Comparison of ENCODE assay signal across 8 cellular contexts in genomic region chr16:8798535-8799157, GRCh38. TPM values are rescaled to one million over a fixed set of nuclear protein-coding genes. Genes with fewer than 3 reads are reported as not detected.
A peak's percentile ranks its signal among the peaks of the same experiment; 100 is the strongest.
DNase-seq lines count a peak whose midpoint lies in the region; ATAC-seq and TF ChIP-seq lines count a peak whose summit lies in the region.

No MANE protein-coding gene starts in this region.

- no peak for DNase-seq in GM06990 (ENCODE audit: extremely low read depth, insufficient read length)
- DNase-seq in T-cell: no peak
- DNase-seq in fibroblast of pulmonary artery (ENCODE audit: low read depth): peak; percentile 5
- no peak for DNase-seq in GM19240 (ENCODE audit: insufficient read length, low spot score)
- no peak for DNase-seq in activated CD4-positive, alpha-beta T cell treated with anti-CD3 and anti-CD28 coated beads for 1 hour

- ATAC-seq in T-cell (replicated peaks in 1 of 4) (no peak), GM18868 (IDR thresholded peaks at IDR 0.05; ENCODE audit: unreplicated experiment) (no peak), GM18870 (IDR thresholded peaks at IDR 0.05; ENCODE audit: unreplicated experiment) (no peak)

- CTCF ChIA-PET in T-cell (lab: Charles Lee): no interaction called here

- POLR2A ChIA-PET in T-cell (lab: Charles Lee): interaction anchor here in 1 of 2 donors (0.6 kb wide), 1 partner anchor 70 kb away, joined by 3 read pairs; the partner anchor contains the start of gene CARHSP1

- no peak for TF ChIP-seq CTCF in GM06990 (IDR thresholded peaks at IDR 0.05; ENCODE audit: insufficient read depth, low read length, poor library complexity, severe bottlenecking)
- no peak for TF ChIP-seq CTCF in fibroblast of pulmonary artery (IDR thresholded peaks at IDR 0.05; ENCODE audit: low read length, missing control alignments)

- H3K4me3 Mint-ChIP-seq in T-cell: peak overlapping the region; percentile 93 to 95 (median 94)

- peaks cover 47 to 50% (median 48%) of the 10 kb centered on the region in 3 donors for H3K4me1 Mint-ChIP-seq in T-cell

- H3K36me3 Mint-ChIP-seq in T-cell: peaks cover 17% of the 10 kb centered on the region

- peaks cover 12% of the 10 kb centered on the region for H3K4me1 ChIP-seq in rectal smooth muscle tissue (ENCODE audit: control insufficient read depth, insufficient read depth, low read length)

- H3K36me3 ChIP-seq in GM06990 (ENCODE audit: control insufficient read depth, insufficient read depth, low read length) (peaks cover 10% of the 10 kb centered on the region), rectal smooth muscle tissue (ENCODE audit: control insufficient read depth, insufficient read depth, low read length) (peaks cover 5% of the 10 kb centered on the region)

- H3K27me3 Mint-ChIP-seq in T-cell: no peaks in the 10 kb centered on the region

- H3K4me3 ChIP-seq in GM06990 (replicated peaks; ENCODE audit: low read depth, low read length): peak overlapping the region; percentile 98
- peak overlapping the region; percentile 100 for H3K4me3 ChIP-seq in fibroblast of pulmonary artery (replicated peaks; ENCODE audit: low read depth, low read length)
- peak overlapping the region; percentile 97 for H3K4me3 ChIP-seq in rectal smooth muscle tissue (ENCODE audit: low read length)

- H3K27me3 ChIP-seq in GM06990 (replicated peaks; ENCODE audit: control insufficient read depth, insufficient read depth, low read length) (no peaks in the 10 kb centered on the region), rectal smooth muscle tissue (ENCODE audit: control insufficient read depth, insufficient read depth, low read length) (no peaks in the 10 kb centered on the region)

- H3K27ac Mint-ChIP-seq in T-cell: peak overlapping the region; percentile 68 to 90

- no peak overlapping the region for H3K27ac ChIP-seq in rectal smooth muscle tissue (ENCODE audit: low read depth, low read length)

- peak overlapping the region; percentile 13 for H3K9ac ChIP-seq in rectal smooth muscle tissue (ENCODE audit: low read length)

- H3K9me3 Mint-ChIP-seq in T-cell: no peaks in the 10 kb centered on the region

RNA-seq across cellular contexts. Expression of gene PMM2, which starts 1.0 kb away (rescaled TPM):
- 10 to 100 TPM; 33.8 to 46.6 (median 43.7) TPM for total RNA-seq in T-cell

RNA-seq across cellular contexts. Expression of gene TMEM186, which starts 1.2 kb away (rescaled TPM):
- 10 to 100 TPM in 3 of 5 donors, 1 to 10 TPM in 2; 4.1 to 14.5 (median 12.7) TPM for total RNA-seq in T-cell
